1 cellular context compared by ENCODE assay signal in genomic region chr17:59963738-59964454, GRCh38.
TF ChIP-seq lines count a peak whose summit lies in the region.

No MANE protein-coding gene starts in this region.

TF ChIP-seq in HepG2, 621 proteins besides CTCF, POLR2A, EP300 and RAD21 (continued from another document and continues in another):
- TF ChIP-seq, protein P1, sequence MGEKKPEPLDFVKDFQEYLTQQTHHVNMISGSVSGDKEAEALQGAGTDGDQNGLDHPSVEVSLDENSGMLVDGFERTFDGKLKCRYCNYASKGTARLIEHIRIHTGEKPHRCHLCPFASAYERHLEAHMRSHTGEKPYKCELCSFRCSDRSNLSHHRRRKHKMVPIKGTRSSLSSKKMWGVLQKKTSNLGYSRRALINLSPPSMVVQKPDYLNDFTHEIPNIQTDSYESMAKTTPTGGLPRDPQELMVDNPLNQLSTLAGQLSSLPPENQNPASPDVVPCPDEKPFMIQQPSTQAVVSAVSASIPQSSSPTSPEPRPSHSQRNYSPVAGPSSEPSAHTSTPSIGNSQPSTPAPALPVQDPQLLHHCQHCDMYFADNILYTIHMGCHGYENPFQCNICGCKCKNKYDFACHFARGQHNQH (CRISPR knock-in tag; IDR thresholded peaks at IDR 0.05), result peak; percentile 4; the same call in 1 of the 2 replicates
- TF ChIP-seq ZNF724P (CRISPR knock-in tag; IDR thresholded peaks at IDR 0.05; ENCODE audit: borderline replicate concordance), result no peak
- TF ChIP-seq SNAPC2 (CRISPR knock-in tag; IDR thresholded peaks at IDR 0.05), result 0 out of 2 replicates have a peak, but pooled peaks have one; percentile 57
- peak; percentile 12; the same call in 1 of the 2 replicates for TF ChIP-seq STAG1 (CRISPR knock-in tag; IDR thresholded peaks at IDR 0.05)
- no peak for TF ChIP-seq IRX3 (CRISPR knock-in tag; IDR thresholded peaks at IDR 0.05; ENCODE audit: borderline replicate concordance, low read depth)
- no peak for TF ChIP-seq PRMT3 (CRISPR knock-in tag; IDR thresholded peaks at IDR 0.05; ENCODE audit: borderline replicate concordance, low read depth)
- TF ChIP-seq, protein P2, sequence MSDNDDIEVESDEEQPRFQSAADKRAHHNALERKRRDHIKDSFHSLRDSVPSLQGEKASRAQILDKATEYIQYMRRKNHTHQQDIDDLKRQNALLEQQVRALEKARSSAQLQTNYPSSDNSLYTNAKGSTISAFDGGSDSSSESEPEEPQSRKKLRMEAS (IDR thresholded peaks at IDR 0.05), result no peak
- TF ChIP-seq SRSF1 (optimal IDR thresholded peaks at IDR 0.05; ENCODE audit: low read depth, low read length), result no peak
- no peak for TF ChIP-seq CENPT (CRISPR knock-in tag; IDR thresholded peaks at IDR 0.05; ENCODE audit: low read depth)
- TF ChIP-seq ZKSCAN5 (CRISPR knock-in tag; IDR thresholded peaks at IDR 0.05), result no peak
- no peak for TF ChIP-seq NFIC (IDR thresholded peaks at IDR 0.05; ENCODE audit: low read length)
- TF ChIP-seq ZNF558 (CRISPR knock-in tag; IDR thresholded peaks at IDR 0.05; ENCODE audit: borderline replicate concordance), result no peak; the same call in 1 of the 2 replicates
- no peak for TF ChIP-seq CENPX (CRISPR knock-in tag; IDR thresholded peaks at IDR 0.05)
- no peak for TF ChIP-seq REPIN1 (CRISPR knock-in tag; IDR thresholded peaks at IDR 0.05; ENCODE audit: borderline replicate concordance, low read depth)
- TF ChIP-seq E2F5 (CRISPR knock-in tag; conservative IDR thresholded peaks at IDR 0.05), result no peak
- no peak for TF ChIP-seq ATF1 (CRISPR knock-in tag; IDR thresholded peaks at IDR 0.05)
- TF ChIP-seq, protein P3, sequence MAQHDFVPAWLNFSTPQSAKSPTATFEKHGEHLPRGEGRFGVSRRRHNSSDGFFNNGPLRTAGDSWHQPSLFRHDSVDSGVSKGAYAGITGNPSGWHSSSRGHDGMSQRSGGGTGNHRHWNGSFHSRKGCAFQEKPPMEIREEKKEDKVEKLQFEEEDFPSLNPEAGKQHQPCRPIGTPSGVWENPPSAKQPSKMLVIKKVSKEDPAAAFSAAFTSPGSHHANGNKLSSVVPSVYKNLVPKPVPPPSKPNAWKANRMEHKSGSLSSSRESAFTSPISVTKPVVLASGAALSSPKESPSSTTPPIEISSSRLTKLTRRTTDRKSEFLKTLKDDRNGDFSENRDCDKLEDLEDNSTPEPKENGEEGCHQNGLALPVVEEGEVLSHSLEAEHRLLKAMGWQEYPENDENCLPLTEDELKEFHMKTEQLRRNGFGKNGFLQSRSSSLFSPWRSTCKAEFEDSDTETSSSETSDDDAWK (CRISPR knock-in tag; IDR thresholded peaks at IDR 0.05), result no peak
- no peak for TF ChIP-seq AKAP8 (CRISPR knock-in tag; IDR thresholded peaks at IDR 0.05)
- TF ChIP-seq CREB3 (CRISPR knock-in tag; IDR thresholded peaks at IDR 0.05), result no peak
- no peak for TF ChIP-seq ZNF24 (IDR thresholded peaks at IDR 0.05)
- TF ChIP-seq, protein P4, sequence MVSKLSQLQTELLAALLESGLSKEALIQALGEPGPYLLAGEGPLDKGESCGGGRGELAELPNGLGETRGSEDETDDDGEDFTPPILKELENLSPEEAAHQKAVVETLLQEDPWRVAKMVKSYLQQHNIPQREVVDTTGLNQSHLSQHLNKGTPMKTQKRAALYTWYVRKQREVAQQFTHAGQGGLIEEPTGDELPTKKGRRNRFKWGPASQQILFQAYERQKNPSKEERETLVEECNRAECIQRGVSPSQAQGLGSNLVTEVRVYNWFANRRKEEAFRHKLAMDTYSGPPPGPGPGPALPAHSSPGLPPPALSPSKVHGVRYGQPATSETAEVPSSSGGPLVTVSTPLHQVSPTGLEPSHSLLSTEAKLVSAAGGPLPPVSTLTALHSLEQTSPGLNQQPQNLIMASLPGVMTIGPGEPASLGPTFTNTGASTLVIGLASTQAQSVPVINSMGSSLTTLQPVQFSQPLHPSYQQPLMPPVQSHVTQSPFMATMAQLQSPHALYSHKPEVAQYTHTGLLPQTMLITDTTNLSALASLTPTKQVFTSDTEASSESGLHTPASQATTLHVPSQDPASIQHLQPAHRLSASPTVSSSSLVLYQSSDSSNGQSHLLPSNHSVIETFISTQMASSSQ (IDR thresholded peaks at IDR 0.05; ENCODE audit: low read depth), result no peak
- TF ChIP-seq, protein P4 (CRISPR knock-in tag; IDR thresholded peaks at IDR 0.05; ENCODE audit: borderline replicate concordance), result no peak
- no peak for TF ChIP-seq SP140L (CRISPR knock-in tag; IDR thresholded peaks at IDR 0.05; ENCODE audit: borderline replicate concordance)
- TF ChIP-seq MYNN (CRISPR knock-in tag; IDR thresholded peaks at IDR 0.05; ENCODE audit: low read depth), result 0 out of 2 replicates have a peak, but pooled peaks have one; percentile 37
- TF ChIP-seq ZNF597 (CRISPR knock-in tag; IDR thresholded peaks at IDR 0.05), result no peak
- no peak for TF ChIP-seq ZFP36 (IDR thresholded peaks at IDR 0.05; ENCODE audit: borderline replicate concordance, low read depth, low read length, partially characterized antibody)
- TF ChIP-seq ZNF317 (CRISPR knock-in tag; IDR thresholded peaks at IDR 0.05), result no peak
- TF ChIP-seq, protein P5, sequence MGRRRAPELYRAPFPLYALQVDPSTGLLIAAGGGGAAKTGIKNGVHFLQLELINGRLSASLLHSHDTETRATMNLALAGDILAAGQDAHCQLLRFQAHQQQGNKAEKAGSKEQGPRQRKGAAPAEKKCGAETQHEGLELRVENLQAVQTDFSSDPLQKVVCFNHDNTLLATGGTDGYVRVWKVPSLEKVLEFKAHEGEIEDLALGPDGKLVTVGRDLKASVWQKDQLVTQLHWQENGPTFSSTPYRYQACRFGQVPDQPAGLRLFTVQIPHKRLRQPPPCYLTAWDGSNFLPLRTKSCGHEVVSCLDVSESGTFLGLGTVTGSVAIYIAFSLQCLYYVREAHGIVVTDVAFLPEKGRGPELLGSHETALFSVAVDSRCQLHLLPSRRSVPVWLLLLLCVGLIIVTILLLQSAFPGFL (CRISPR knock-in tag; IDR thresholded peaks at IDR 0.05), result no peak
- no peak for TF ChIP-seq RXRA (CRISPR knock-in tag; IDR thresholded peaks at IDR 0.05)
- TF ChIP-seq, protein P6, sequence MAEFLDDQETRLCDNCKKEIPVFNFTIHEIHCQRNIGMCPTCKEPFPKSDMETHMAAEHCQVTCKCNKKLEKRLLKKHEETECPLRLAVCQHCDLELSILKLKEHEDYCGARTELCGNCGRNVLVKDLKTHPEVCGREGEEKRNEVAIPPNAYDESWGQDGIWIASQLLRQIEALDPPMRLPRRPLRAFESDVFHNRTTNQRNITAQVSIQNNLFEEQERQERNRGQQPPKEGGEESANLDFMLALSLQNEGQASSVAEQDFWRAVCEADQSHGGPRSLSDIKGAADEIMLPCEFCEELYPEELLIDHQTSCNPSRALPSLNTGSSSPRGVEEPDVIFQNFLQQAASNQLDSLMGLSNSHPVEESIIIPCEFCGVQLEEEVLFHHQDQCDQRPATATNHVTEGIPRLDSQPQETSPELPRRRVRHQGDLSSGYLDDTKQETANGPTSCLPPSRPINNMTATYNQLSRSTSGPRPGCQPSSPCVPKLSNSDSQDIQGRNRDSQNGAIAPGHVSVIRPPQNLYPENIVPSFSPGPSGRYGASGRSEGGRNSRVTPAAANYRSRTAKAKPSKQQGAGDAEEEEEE (CRISPR knock-in tag; IDR thresholded peaks at IDR 0.05; ENCODE audit: borderline replicate concordance), result no peak
- TF ChIP-seq ZBTB26 (CRISPR knock-in tag; IDR thresholded peaks at IDR 0.05; ENCODE audit: borderline replicate concordance), result 0 out of 2 replicates have a peak, but pooled peaks have one; percentile 29
- TF ChIP-seq ZNF354B (CRISPR knock-in tag; IDR thresholded peaks at IDR 0.05), result no peak
- 0 out of 2 replicates have a peak, but pooled peaks have one; percentile 1 for TF ChIP-seq ZKSCAN8 (CRISPR knock-in tag; IDR thresholded peaks at IDR 0.05; ENCODE audit: borderline replicate concordance)
- TF ChIP-seq ZNF264 (CRISPR knock-in tag; IDR thresholded peaks at IDR 0.05), result no peak
- TF ChIP-seq ZNF816 (CRISPR knock-in tag; IDR thresholded peaks at IDR 0.05; ENCODE audit: borderline replicate concordance), result no peak; the same call in 1 of the 2 replicates
- no peak for TF ChIP-seq RBM22 (optimal IDR thresholded peaks at IDR 0.05; ENCODE audit: low read length)
- no peak for TF ChIP-seq ZNF468 (CRISPR knock-in tag; IDR thresholded peaks at IDR 0.05)
- TF ChIP-seq FOXO1 (CRISPR knock-in tag; IDR thresholded peaks at IDR 0.05), result no peak
- TF ChIP-seq MXD4 (CRISPR knock-in tag; IDR thresholded peaks at IDR 0.05), result no peak
- TF ChIP-seq ZNF839 (CRISPR knock-in tag; IDR thresholded peaks at IDR 0.05; ENCODE audit: borderline replicate concordance), result no peak
- no peak for TF ChIP-seq ZNF530 (CRISPR knock-in tag; IDR thresholded peaks at IDR 0.05; ENCODE audit: low read depth)
- TF ChIP-seq, protein P7, sequence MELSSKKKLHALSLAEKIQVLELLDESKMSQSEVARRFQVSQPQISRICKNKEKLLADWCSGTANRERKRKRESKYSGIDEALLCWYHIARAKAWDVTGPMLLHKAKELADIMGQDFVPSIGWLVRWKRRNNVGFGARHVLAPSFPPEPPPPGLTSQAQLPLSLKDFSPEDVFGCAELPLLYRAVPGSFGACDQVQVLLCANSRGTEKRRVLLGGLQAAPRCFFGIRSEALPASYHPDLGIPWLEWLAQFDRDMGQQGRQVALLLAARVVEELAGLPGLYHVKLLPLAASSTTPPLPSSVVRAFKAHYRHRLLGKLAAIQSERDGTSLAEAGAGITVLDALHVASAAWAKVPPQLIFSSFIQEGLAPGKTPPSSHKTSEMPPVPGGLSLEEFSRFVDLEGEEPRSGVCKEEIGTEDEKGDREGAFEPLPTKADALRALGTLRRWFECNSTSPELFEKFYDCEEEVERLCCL (CRISPR knock-in tag; IDR thresholded peaks at IDR 0.05; ENCODE audit: borderline replicate concordance), result no peak
- 0 out of 2 replicates have a peak, but pooled peaks have one; percentile 6 for TF ChIP-seq THAP11 (CRISPR knock-in tag; IDR thresholded peaks at IDR 0.05)
- TF ChIP-seq DR1 (CRISPR knock-in tag; IDR thresholded peaks at IDR 0.05), result no peak
- no peak for TF ChIP-seq ATF7 (IDR thresholded peaks at IDR 0.05)
- TF ChIP-seq ATF7 (CRISPR knock-in tag; IDR thresholded peaks at IDR 0.05), result no peak
- no peak; the same call in 1 of the 2 replicates for TF ChIP-seq ZNF205 (CRISPR knock-in tag; IDR thresholded peaks at IDR 0.05)
- no peak for TF ChIP-seq ZFP82 (CRISPR knock-in tag; IDR thresholded peaks at IDR 0.05; ENCODE audit: borderline replicate concordance)
- no peak for TF ChIP-seq ZNF660 (CRISPR knock-in tag; IDR thresholded peaks at IDR 0.05; ENCODE audit: borderline replicate concordance, low read depth)
- TF ChIP-seq ZFP41 (CRISPR knock-in tag; IDR thresholded peaks at IDR 0.05; ENCODE audit: borderline replicate concordance), result no peak
- TF ChIP-seq DNMT3B (CRISPR knock-in tag; conservative IDR thresholded peaks at IDR 0.05), result peak; percentile 56; the same call in 1 of the 2 replicates
- TF ChIP-seq, protein P8, sequence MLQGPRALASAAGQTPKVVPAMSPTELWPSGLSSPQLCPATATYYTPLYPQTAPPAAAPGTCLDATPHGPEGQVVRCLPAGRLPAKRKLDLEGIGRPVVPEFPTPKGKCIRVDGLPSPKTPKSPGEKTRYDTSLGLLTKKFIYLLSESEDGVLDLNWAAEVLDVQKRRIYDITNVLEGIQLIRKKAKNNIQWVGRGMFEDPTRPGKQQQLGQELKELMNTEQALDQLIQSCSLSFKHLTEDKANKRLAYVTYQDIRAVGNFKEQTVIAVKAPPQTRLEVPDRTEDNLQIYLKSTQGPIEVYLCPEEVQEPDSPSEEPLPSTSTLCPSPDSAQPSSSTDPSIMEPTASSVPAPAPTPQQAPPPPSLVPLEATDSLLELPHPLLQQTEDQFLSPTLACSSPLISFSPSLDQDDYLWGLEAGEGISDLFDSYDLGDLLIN (CRISPR knock-in tag; IDR thresholded peaks at IDR 0.05; ENCODE audit: borderline replicate concordance), result no peak
- 0 out of 2 replicates have a peak, but pooled peaks have one; percentile 13 for TF ChIP-seq SMAD3 (CRISPR knock-in tag; IDR thresholded peaks at IDR 0.05)
